In the genomic region with DNA sequence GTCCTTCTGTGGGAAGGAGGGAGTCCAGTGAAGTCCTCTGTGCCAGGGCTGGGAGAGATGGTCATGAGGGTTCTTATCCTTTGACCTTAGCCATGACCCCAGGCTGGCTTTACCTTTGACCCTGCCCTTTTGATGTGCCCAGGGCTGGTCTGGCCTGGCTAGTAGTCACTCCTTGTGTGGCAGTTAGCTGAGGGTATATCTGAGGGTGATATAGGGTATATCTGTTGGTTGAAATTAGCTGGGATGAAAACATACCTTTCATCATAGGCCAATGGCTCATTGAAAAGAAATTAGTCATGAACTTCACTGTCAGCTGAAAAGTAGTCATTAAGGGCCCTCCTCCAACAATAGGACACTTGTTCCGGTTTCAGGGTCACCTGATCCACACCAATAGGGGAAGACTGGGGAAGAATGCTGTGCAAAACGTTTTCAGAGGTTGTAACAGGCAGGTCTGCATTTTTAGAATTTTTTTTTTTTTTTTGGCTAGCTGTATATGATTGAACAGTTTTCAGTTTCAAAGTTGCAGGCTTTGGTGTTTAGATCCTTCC, we compare ENCODE assay signal across 16 cellular contexts.
DNase-seq lines count a peak whose midpoint lies in the region; ATAC-seq, FAIRE-seq and TF ChIP-seq lines count a peak whose summit lies in the region.
"Had no signal": no experiment of that assay in that cellular context is flagged by ENCODE, and none has a peak within 500 bp of the region (broad histone marks: within the 10 kb centered on the region; RNA-seq: fewer than 3 reads in every experiment).

No MANE protein-coding gene starts in this region.

- DNase-seq in right lobe of liver: no peak
- DNase-seq in HepG2 (ENCODE audit: low spot score): no peak
- peak; percentile 46 for DNase-seq in epithelial cell of prostate (ENCODE audit: low read depth, low spot score)
- peak; percentile 19 to 76 for DNase-seq in lung microvascular endothelial cell (ENCODE audit: low read depth in 2 of 2)
- DNase-seq in mesenchymal stem cell: no peak
- no peak for DNase-seq in mesenteric fat pad (ENCODE audit: low spot score)
- no peak for DNase-seq in psoas muscle
- DNase-seq: activated CD4-positive, alpha-beta T cell treated with anti-CD3 and anti-CD28 coated beads, Interleukin-2, amount 50 U/mL, for 4 hours; effector CD4-positive, alpha-beta T cell; gastrocnemius medialis; islet precursor cell; natural killer cell; SK-N-SH; stimulated activated CD4-positive, alpha-beta T cell treated with anti-CD3 and anti-CD28 coated beads, Interleukin-4, amount 100 ng/mL, for 1 hour had no signal

- no peak overlapping the region for H3K27ac ChIP-seq in right lobe of liver
- H3K27ac ChIP-seq in HepG2 (ENCODE audit: extremely low read length, insufficient read depth, low read length): no peak overlapping the region
- H3K27ac ChIP-seq in epithelial cell of prostate: peak overlapping the region; percentile 35
- no peak overlapping the region for H3K27ac ChIP-seq in mesenchymal stem cell (ENCODE audit: low read length, poor library complexity, severe bottlenecking)
- H3K27ac ChIP-seq in psoas muscle: no peak overlapping the region

- ATAC-seq in right lobe of liver (peak; percentile 16 to 51 (median 36)), HepG2 (no peak), HG02884 (IDR thresholded peaks at IDR 0.05; ENCODE audit: unreplicated experiment) (no peak), psoas muscle (no peak)

- in situ Hi-C loops in HepG2 (cut with HindIII; ENCODE audit: extremely low pct_ligation_motif_present, low pct_unique_long_range_greater_than_20kb): no loop called here

- H3K79me1 ChIP-seq in mesenchymal stem cell (replicated peaks; ENCODE audit: low read length, poor library complexity, severe bottlenecking): no peaks in the 10 kb centered on the region

- no peak overlapping the region for H2BK5ac ChIP-seq in mesenchymal stem cell (ENCODE audit: low read depth, low read length, poor library complexity, severe bottlenecking)

- no peak overlapping the region for H3K14ac ChIP-seq in mesenchymal stem cell (ENCODE audit: low read length in 2 of 2)

- no peaks in the 10 kb centered on the region for H3K79me2 ChIP-seq in HepG2 (ENCODE audit: insufficient read depth, low read length)

- no peak overlapping the region for H2BK120ac ChIP-seq in mesenchymal stem cell (ENCODE audit: low read depth, low read length)

- BruUV-seq in HepG2 (replicated peaks; lab: Mats Ljungman, UMichigan): no TSS peak

- H3K23ac ChIP-seq in mesenchymal stem cell (ENCODE audit: low read length in 2 of 2): no peak overlapping the region

- H2AK5ac ChIP-seq in mesenchymal stem cell (ENCODE audit: low read length, severe bottlenecking): no peak overlapping the region

- H3K4me1 ChIP-seq in right lobe of liver (no peaks in the 10 kb centered on the region), HepG2 (ENCODE audit: insufficient read depth, low read length) (0 out of 2 replicates have a peak, but pooled peaks cover 7% of the 10 kb centered on the region), mesenchymal stem cell (ENCODE audit: control insufficient read depth, insufficient read depth, low read depth, low read length) (no peaks in the 10 kb centered on the region), psoas muscle (no peaks in the 10 kb centered on the region)
- H3K4me1 ChIP-seq: gastrocnemius medialis had no signal

- no peak for TF ChIP-seq RAD21 in HepG2 (CRISPR knock-in tag; IDR thresholded peaks at IDR 0.05)

- H3K9ac ChIP-seq in HepG2 (ENCODE audit: insufficient read depth, low read depth, low read length): no peak overlapping the region
- no peak overlapping the region for H3K9ac ChIP-seq in mesenchymal stem cell (ENCODE audit: low read length)
- H3K9ac ChIP-seq: SK-N-SH had no signal

- H4K8ac ChIP-seq in mesenchymal stem cell (ENCODE audit: low read length): no peak overlapping the region

- H2AFZ ChIP-seq in HepG2 (ENCODE audit: low read length) (no peak overlapping the region), mesenchymal stem cell (ENCODE audit: low read depth, low read length) (no peak overlapping the region)

- intact Hi-C loops in right lobe of liver (cut with DNase I) (no loop called here), HepG2 (cut with micrococcal nuclease; ENCODE audit: unreplicated experiment) (no loop called here), psoas muscle (cut with DNase I) (no loop called here)

- POLR2A ChIA-PET in HepG2 (lab: Yijun Ruan, JAX): no interaction called here

- H4K20me1 ChIP-seq in HepG2 (ENCODE audit: insufficient read depth, low read length): no peaks in the 10 kb centered on the region

- no peaks in the 10 kb centered on the region for H3K36me3 ChIP-seq in right lobe of liver
- H3K36me3 ChIP-seq in HepG2 (replicated peaks in 1 of 2; ENCODE audit: control insufficient read depth in 1 of 2, insufficient read depth in 2 of 2, low read length in 2 of 2): no peaks in the 10 kb centered on the region
- H3K36me3 ChIP-seq in mesenchymal stem cell (ENCODE audit: control insufficient read depth in 1 of 2, insufficient read depth in 2 of 2, low read depth in 1 of 2, low read length in 2 of 2): no peaks in the 10 kb centered on the region
- no peaks in the 10 kb centered on the region for H3K36me3 ChIP-seq in psoas muscle (ENCODE audit: insufficient read depth in 1 of 2, low read depth in 1 of 2)
- H3K36me3 ChIP-seq: gastrocnemius medialis had no signal

- H2BK12ac ChIP-seq in mesenchymal stem cell (ENCODE audit: low read length in 2 of 2): no peak overlapping the region

- H4K91ac ChIP-seq in mesenchymal stem cell (ENCODE audit: low read length): no peak overlapping the region

- no peak overlapping the region for H3K18ac ChIP-seq in mesenchymal stem cell (ENCODE audit: low read depth in 1 of 2, low read length in 2 of 2)

- TF ChIP-seq CTCF in right lobe of liver (IDR thresholded peaks at IDR 0.05) (no peak), HepG2 (CRISPR knock-in tag; IDR thresholded peaks at IDR 0.05) (no peak), psoas muscle (IDR thresholded peaks at IDR 0.05) (no peak)

- no peak overlapping the region for H2BK15ac ChIP-seq in mesenchymal stem cell (ENCODE audit: low read depth, poor library complexity, severe bottlenecking)

- WGBS in right lobe of liver (ENCODE audit: insufficient coverage, low coverage, low lambda C conversion rate, missing lambda C conversion rate): 38% methylated on average over 2 of the region's 2 CpGs
- WGBS in HepG2 (ENCODE audit: low lambda C conversion rate): 6% methylated on average over 2 of the region's 2 CpGs
- WGBS in mesenchymal stem cell: 52% methylated on average over 2 of the region's 2 CpGs
- 32 to 46% (median 35%) methylated on average over 2 of the region's 2 CpGs for WGBS in psoas muscle, 3 donors

- CTCF ChIA-PET in HepG2 (lab: Yijun Ruan, JAX; ENCODE audit: low intra/inter-chr PET ratio, low total read pairs): no interaction called here

- FAIRE-seq in HepG2 (lab: Jason Lieb, UNC): no peak
- FAIRE-seq: TTC549 had no signal

- no peak overlapping the region for H3K4ac ChIP-seq in mesenchymal stem cell (ENCODE audit: low read depth in 1 of 2, low read length in 2 of 2)

- H3K4me3 ChIP-seq in right lobe of liver (no peak overlapping the region), HepG2 (replicated peaks in 1 of 3; ENCODE audit: insufficient read depth in 1 of 3, low read depth in 2 of 3, low read length in 3 of 3) (no peak overlapping the region), mesenchymal stem cell (ENCODE audit: insufficient read depth in 1 of 2, low read depth in 1 of 2, low read length in 2 of 2) (no peak overlapping the region), psoas muscle (no peak overlapping the region)
- H3K4me3 ChIP-seq: gastrocnemius medialis had no signal

- H3K9me3 ChIP-seq in right lobe of liver: no peaks in the 10 kb centered on the region
- H3K9me3 ChIP-seq in HepG2 (ENCODE audit: low read length): no peaks in the 10 kb centered on the region
- no peaks in the 10 kb centered on the region for H3K9me3 ChIP-seq in mesenchymal stem cell (ENCODE audit: control insufficient read depth, low read length)
- H3K9me3 ChIP-seq in psoas muscle: no peaks in the 10 kb centered on the region
- H3K9me3 ChIP-seq: gastrocnemius medialis, SK-N-SH had no signal

- TF ChIP-seq EP300 in HepG2 (IDR thresholded peaks at IDR 0.05; ENCODE audit: low read depth in 2 of 2, low read length in 2 of 2): no peak
- no peak for TF ChIP-seq EP300 in HepG2 (CRISPR knock-in tag; IDR thresholded peaks at IDR 0.05; ENCODE audit: borderline replicate concordance)

- H3K27me3 ChIP-seq in right lobe of liver: no peaks in the 10 kb centered on the region
- peaks cover 1 to 4% of the 10 kb centered on the region in 2 experiments; a peak in 1 of 5 replicates for H3K27me3 ChIP-seq in HepG2 (ENCODE audit: control insufficient read depth in 1 of 2, insufficient read depth in 2 of 2, low read length in 2 of 2)
- peaks cover 0 to 7% of the 10 kb centered on the region in 2 experiments for H3K27me3 ChIP-seq in mesenchymal stem cell (ENCODE audit: control insufficient read depth in 1 of 2, insufficient read depth in 1 of 2, low read length in 2 of 2)
- peaks cover 0 to 1% (median 0%) of the 10 kb centered on the region in 3 donors for H3K27me3 ChIP-seq in psoas muscle (ENCODE audit: insufficient read depth in 3 of 3, low read length in 2 of 3)
- H3K27me3 ChIP-seq: gastrocnemius medialis had no signal

- TF ChIP-seq POLR2A in right lobe of liver (IDR thresholded peaks at IDR 0.05): no peak
- TF ChIP-seq POLR2A in HepG2 (IDR thresholded peaks at IDR 0.05; ENCODE audit: insufficient read depth in 1 of 2, low read depth in 2 of 2, low read length in 2 of 2): no peak

- H3K4me2 ChIP-seq in HepG2 (ENCODE audit: low read depth, low read length) (no peak overlapping the region), mesenchymal stem cell (ENCODE audit: low read length, poor library complexity, severe bottlenecking) (no peak overlapping the region)
- H3K4me2 ChIP-seq: SK-N-SH had no signal

TF ChIP-seq in HepG2, 621 proteins besides CTCF, POLR2A, EP300 and RAD21 (continues in another document):
- no peak for TF ChIP-seq MAF1 (CRISPR knock-in tag; IDR thresholded peaks at IDR 0.05; ENCODE audit: borderline replicate concordance)
- TF ChIP-seq ZNF274 (CRISPR knock-in tag; IDR thresholded peaks at IDR 0.05): no peak
- no peak for TF ChIP-seq ZC3H4 (CRISPR knock-in tag; IDR thresholded peaks at IDR 0.05; ENCODE audit: borderline replicate concordance)
- no peak for TF ChIP-seq PITX1 (CRISPR knock-in tag; IDR thresholded peaks at IDR 0.05)

Comparison
In these comparisons a context has a peak if more than half of its experiments do, and no peak if none do; other contexts are left out.
1. ATAC-seq: peak in right lobe of liver (4 of 4); none in HepG2 (single experiment), HG02884 (single experiment) and psoas muscle (0 of 4).
2. DNase-seq: peak in epithelial cell of prostate (single experiment) and lung microvascular endothelial cell (2 of 2); none in right lobe of liver (0 of 3), HepG2 (single experiment), mesenchymal stem cell (single experiment), mesenteric fat pad (single experiment) and psoas muscle (0 of 2).